35 cellular contexts compared by ENCODE assay signal in the genomic region with DNA sequence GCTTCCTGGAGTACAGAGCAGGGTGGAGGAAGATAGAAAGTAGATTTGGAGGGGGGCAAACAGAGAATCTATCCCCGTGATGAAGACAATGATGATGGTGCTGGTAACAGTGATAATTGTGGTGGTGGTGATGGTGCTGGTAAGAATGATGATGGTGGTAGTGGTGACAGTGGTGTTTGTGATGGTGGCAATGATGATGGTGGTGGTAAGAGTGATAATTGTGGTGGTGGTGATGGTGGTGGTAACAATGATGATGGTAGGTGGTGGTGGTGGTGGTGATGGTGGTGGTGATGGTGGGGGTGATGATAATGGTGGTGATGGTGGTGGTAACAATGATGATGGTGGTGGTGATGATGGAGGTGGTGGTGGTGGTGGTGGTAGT.
"Had no signal": no experiment of that assay in that cellular context is flagged by ENCODE, and none has a peak within 500 bp of the region (broad histone marks: within the 10 kb centered on the region; RNA-seq: fewer than 3 reads in every experiment).

No MANE protein-coding gene starts in this region.

- H3K27me3 ChIP-seq: adrenal gland, body of pancreas, brain microvascular endothelial cell, breast epithelium had no signal

- H3K36me3 ChIP-seq: adrenal gland, brain microvascular endothelial cell, breast epithelium had no signal

- FAIRE-seq: astrocyte, TTC549 had no signal

- H3K4me3 ChIP-seq: adrenal gland, body of pancreas, breast epithelium had no signal

- DNase-seq: activated CD4-positive, alpha-beta memory T cell treated with anti-CD3 and anti-CD28 coated beads for 36 hours; activated CD4-positive, alpha-beta T cell treated with anti-CD3 and anti-CD28 coated beads for 1 hour; activated CD4-positive, alpha-beta T cell treated with anti-CD3 and anti-CD28 coated beads for 36 hours; activated CD4-positive, alpha-beta T cell treated with anti-CD3 and anti-CD28 coated beads, Interleukin-2, amount 50 U/mL, for 1 hour; activated CD4-positive, alpha-beta T cell treated with anti-CD3 and anti-CD28 coated beads, Interleukin-2, amount 50 U/mL, for 4 hours; activated CD4-positive, CD25-positive, alpha-beta regulatory T cell; activated CD8-positive, alpha-beta memory T cell treated with anti-CD3 and anti-CD28 coated beads, Interleukin-2, amount 50 U/mL, for 4 hours; activated CD8-positive, alpha-beta T cell treated with anti-CD3 and anti-CD28 coated beads for 36 hours; activated effector memory CD4-positive, alpha-beta T cell treated with anti-CD3 and anti-CD28 coated beads, Interleukin-2, amount 50 U/mL, for 16 hours; activated gamma-delta T cell treated with Interleukin-2 at 50 U/mL for 16 hours; activated naive CD4-positive, alpha-beta T cell; activated naive CD4-positive, alpha-beta T cell treated with anti-CD3 and anti-CD28 coated beads for 36 hours; activated naive CD4-positive, alpha-beta T cell treated with anti-CD3 and anti-CD28 coated beads, Interleukin-2, amount 50 U/mL, for 16 hours; activated naive CD8-positive, alpha-beta T cell treated with anti-CD3 and anti-CD28 coated beads for 36 hours; activated T-cell treated with anti-CD3 and anti-CD28 coated beads for 4 hours; activated T-cell treated with anti-CD3 and anti-CD28 coated beads, Interleukin-2, amount 50 U/mL, for 1 hour; activated T-cell treated with anti-CD3 and anti-CD28 coated beads, Interleukin-2, amount 50 U/mL, for 4 hours; activated T-cell treated with anti-CD3 and anti-CD28 coated beads, Interleukin-2, amount 50 U/mL, for 72 hours; adrenal gland; amniotic stem cell; aorta; body of pancreas; brain microvascular endothelial cell; central memory CD4-positive, alpha-beta T cell; T-helper 1 cell; T-helper 2 cell; T-helper 9 cell had no signal

- H3K4me1 ChIP-seq: adrenal gland, body of pancreas, breast epithelium had no signal

- H3K27ac ChIP-seq: adrenal gland, body of pancreas, brain microvascular endothelial cell, breast epithelium, VCaP had no signal

- ATAC-seq: activated CD4-positive, alpha-beta T cell treated with anti-CD3 and anti-CD28 coated beads for 36 hours; activated CD4-positive, CD25-positive, alpha-beta regulatory T cell treated with anti-CD3 and anti-CD28 coated beads, Interleukin-2, amount 50 U/mL, for 24 hours; activated CD8-positive, alpha-beta T cell treated with anti-CD3 and anti-CD28 coated beads for 36 hours; activated naive CD4-positive, alpha-beta T cell treated with anti-CD3 and anti-CD28 coated beads, Interleukin-2, amount 50 U/mL, for 72 hours; activated T-cell treated with anti-CD3 and anti-CD28 coated beads, Interleukin-2, amount 50 U/mL, for 4 hours; activated T-cell treated with anti-CD3 and anti-CD28 coated beads, Interleukin-2, amount 50 U/mL, for 72 hours; activated T-helper 17 cell treated with anti-CD3 and anti-CD28 coated beads, Interleukin-2, amount 50 U/mL, for 72 hours; body of pancreas; WTC11 had no signal

- H3K9me3 ChIP-seq: adrenal gland, body of pancreas, breast epithelium had no signal
